Comparison of ENCODE assay signal across 18 cellular contexts in the genomic region with DNA sequence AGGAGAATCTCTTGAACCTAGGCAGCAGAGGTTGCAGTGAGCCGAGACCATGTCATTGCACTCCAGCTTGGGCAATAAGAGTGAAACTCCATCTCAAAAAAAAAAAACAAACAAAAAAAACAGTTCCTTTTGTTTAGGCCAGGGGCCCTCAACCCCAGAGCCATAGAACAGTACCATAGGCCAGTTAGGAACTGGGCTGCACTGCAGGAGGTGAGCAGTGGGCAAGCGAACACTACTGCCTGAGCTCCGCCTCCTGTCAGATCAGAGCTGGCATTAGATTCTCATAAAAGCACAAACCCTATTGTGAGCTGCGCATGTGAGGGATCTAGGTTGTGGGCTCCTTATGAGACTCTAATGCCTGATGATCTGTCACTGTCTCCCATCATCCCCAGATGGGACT.
"Had no signal": no experiment of that assay in that cellular context is flagged by ENCODE, and none has a peak within 500 bp of the region (broad histone marks: within the 10 kb centered on the region; RNA-seq: fewer than 3 reads in every experiment).

No MANE protein-coding gene starts in this region.

- H3K4me1 ChIP-seq: prostate gland had no signal

- H3K9me3 Mint-ChIP-seq: central memory CD8-positive, alpha-beta T cell; type B pancreatic cell had no signal

- H3K4me3 Mint-ChIP-seq: brain; central memory CD8-positive, alpha-beta T cell; nephron progenitor cell; type B pancreatic cell had no signal

- H3K4me3 ChIP-seq: left lung, prostate gland, spleen had no signal

- H3K9me3 ChIP-seq: left lung, prostate gland, spleen had no signal

- H3K36me3 Mint-ChIP-seq: brain, type B pancreatic cell had no signal

- H3K27ac ChIP-seq: left lung, prostate gland had no signal

- H3K27me3 Mint-ChIP-seq: central memory CD8-positive, alpha-beta T cell; type B pancreatic cell had no signal

- ATAC-seq: activated naive CD4-positive, alpha-beta T cell treated with anti-CD3 and anti-CD28 coated beads, Interleukin-2, amount 50 U/mL, for 72 hours; left lung; sciatic nerve had no signal

- DNase-seq: activated CD4-positive, alpha-beta T cell treated with anti-CD3 and anti-CD28 coated beads, Interleukin-2, amount 50 U/mL, for 4 hours; activated CD4-positive, CD25-positive, alpha-beta regulatory T cell; activated CD8-positive, alpha-beta memory T cell treated with anti-CD3 and anti-CD28 coated beads, Interleukin-2, amount 50 U/mL, for 4 hours; amygdala; cortex of kidney; effector CD8-positive, alpha-beta T cell; islet precursor cell; left lung; nephron progenitor cell; spleen; stimulated activated CD4-positive, alpha-beta T cell treated with anti-CD3 and anti-CD28 coated beads, Interleukin-2, amount 100 ng/mL, for 24 hours; stimulated activated naive CD4-positive, alpha-beta T cell treated with Interleukin-2 at 50 U/mL for 16 hours had no signal

- H3K27ac Mint-ChIP-seq: nephron progenitor cell, type B pancreatic cell had no signal

- H3K36me3 ChIP-seq: left lung, prostate gland, spleen had no signal
